8 cellular contexts compared by ENCODE assay signal in genomic region chr7:155204744-155205367, GRCh38.
DNase-seq lines count a peak whose midpoint lies in the region; ATAC-seq and TF ChIP-seq lines count a peak whose summit lies in the region.

No MANE protein-coding gene starts in this region.

- H3K4me3 Mint-ChIP-seq in nephron: peak overlapping the region in 2 of 3 experiments; percentile 16 to 21

- H3K27ac ChIP-seq in BLaER1 treated with 17β-estradiol and CSF1 and Interleukin-3, amounts not matched to agents 10 nM and 100 nM: peak overlapping the region; percentile 93 to 99 (median 98); a peak in 21 of 22 replicates
- peak overlapping the region; percentile 99 for H3K27ac ChIP-seq in KMS-11
- peak overlapping the region; percentile 67 for H3K27ac ChIP-seq in colonic mucosa
- H3K27ac ChIP-seq in dorsolateral prefrontal cortex: peak overlapping the region in 15 of 59 donors; percentile 15 to 87 (median 51)

- in situ Hi-C loops in GM13976 (cut with MboI; ENCODE audit: low sequenced_read_pairs, unreplicated experiment): no loop called here

- peaks cover 49 to 72% (median 65%) of the 10 kb centered on the region in 10 experiments for H3K4me1 ChIP-seq in BLaER1 treated with 17β-estradiol and CSF1 and Interleukin-3, amounts not matched to agents 10 nM and 100 nM
- H3K4me1 ChIP-seq in KMS-11 (ENCODE audit: low read depth, poor library complexity, severe bottlenecking) (peaks cover 25% of the 10 kb centered on the region), colonic mucosa (no peaks in the 10 kb centered on the region)

- H3K27ac Mint-ChIP-seq in nephron: peak overlapping the region; percentile 0 to 86 (median 60)

- H3K27me3 ChIP-seq in BLaER1 treated with 17β-estradiol and CSF1 and Interleukin-3, amounts not matched to agents 10 nM and 100 nM: no peaks in the 10 kb centered on the region
- H3K27me3 ChIP-seq in KMS-11 (ENCODE audit: insufficient read depth, low read depth): no peaks in the 10 kb centered on the region
- no peaks in the 10 kb centered on the region for H3K27me3 ChIP-seq in colonic mucosa
- peaks cover 0 to 9% (median 0%) of the 10 kb centered on the region in 45 donors for H3K27me3 ChIP-seq in dorsolateral prefrontal cortex

- peak overlapping the region; percentile 41 for H2AFZ ChIP-seq in KMS-11 (ENCODE audit: low read depth)

- peak overlapping the region; percentile 53 to 74 (median 64); a peak in 17 of 20 replicates for H3K4me3 ChIP-seq in BLaER1 treated with 17β-estradiol and CSF1 and Interleukin-3, amounts not matched to agents 10 nM and 100 nM
- no peak overlapping the region for H3K4me3 ChIP-seq in KMS-11 (IDR thresholded peaks at IDR 0.05; ENCODE audit: insufficient read depth, low read depth, low read length)
- peak overlapping the region; percentile 11 for H3K4me3 ChIP-seq in colonic mucosa
- peak overlapping the region in 6 of 59 donors; percentile 25 to 45 (median 33) for H3K4me3 ChIP-seq in dorsolateral prefrontal cortex

- H3K4me1 Mint-ChIP-seq in nephron: peaks cover 23% of the 10 kb centered on the region

- no peaks in the 10 kb centered on the region for H3K36me3 Mint-ChIP-seq in nephron (ENCODE audit: low read depth)

- H3K36me3 ChIP-seq in BLaER1 treated with 17β-estradiol and CSF1 and Interleukin-3, amounts not matched to agents 10 nM and 100 nM: no peaks in the 10 kb centered on the region
- H3K36me3 ChIP-seq in KMS-11 (ENCODE audit: insufficient read depth) (no peaks in the 10 kb centered on the region), colonic mucosa (no peaks in the 10 kb centered on the region)

- H3K9me3 Mint-ChIP-seq in nephron: peaks cover 3% of the 10 kb centered on the region

- intact Hi-C loops in colonic mucosa (cut with DNase I) (no loop called here), dorsolateral prefrontal cortex (cut with DNase I) (no loop called here)

- TF ChIP-seq CTCF in KMS-11 (conservative IDR thresholded peaks at IDR 0.05; ENCODE audit: low read depth, low read length): no peak
- no peak for TF ChIP-seq CTCF in colonic mucosa (IDR thresholded peaks at IDR 0.05)
- TF ChIP-seq CTCF in nephron (IDR thresholded peaks at IDR 0.05; ENCODE audit: unreplicated experiment in 3 of 3): no peak
- TF ChIP-seq CTCF in dorsolateral prefrontal cortex (IDR thresholded peaks at IDR 0.05 in 54 of 56, conservative IDR thresholded peaks at IDR 0.05 in 2 of 56; ENCODE audit: low read depth in 1 of 56, partially characterized antibody in 56 of 56): no peak
- no peak for TF ChIP-seq CTCF in GM13976 (IDR thresholded peaks at IDR 0.05; ENCODE audit: borderline replicate concordance, control extremely low read depth, extremely low read depth, insufficient read depth, missing control alignments)

- ATAC-seq in GM18868 (IDR thresholded peaks at IDR 0.05; ENCODE audit: unreplicated experiment): no peak

- peak overlapping the region in 10 of 11 experiments; percentile 84 to 96 (median 92); a peak in 20 of 22 replicates for H3K9ac ChIP-seq in BLaER1 treated with 17β-estradiol and CSF1 and Interleukin-3, amounts not matched to agents 10 nM and 100 nM
- H3K9ac ChIP-seq in KMS-11: peak overlapping the region; percentile 94
- no peak overlapping the region for H3K9ac ChIP-seq in colonic mucosa (ENCODE audit: low read depth in 2 of 2, low read length in 2 of 2)

- peak overlapping the region; percentile 87 to 97 (median 93) for H3K4me2 ChIP-seq in BLaER1 treated with 17β-estradiol and CSF1 and Interleukin-3, amounts not matched to agents 10 nM and 100 nM
- H3K4me2 ChIP-seq in KMS-11: peak overlapping the region; percentile 75; the same call in 1 of the 2 replicates

- no peak for DNase-seq in colonic mucosa
- no peak for DNase-seq in LoVo (ENCODE audit: low spot score)
- no peak for DNase-seq in dorsolateral prefrontal cortex
- DNase-seq in GM13976 (ENCODE audit: low spot score): no peak

- no peaks in the 10 kb centered on the region for H3K79me2 ChIP-seq in KMS-11 (ENCODE audit: insufficient read depth, low read depth)

- H4K20me1 ChIP-seq in BLaER1 treated with 17β-estradiol and CSF1 and Interleukin-3, amounts not matched to agents 10 nM and 100 nM: no peaks in the 10 kb centered on the region
- H4K20me1 ChIP-seq in KMS-11 (ENCODE audit: insufficient read depth): no peaks in the 10 kb centered on the region

- H3K27me3 Mint-ChIP-seq in nephron (ENCODE audit: low read depth): peaks cover 4% of the 10 kb centered on the region

- peaks cover 0 to 4% (median 0%) of the 10 kb centered on the region in 11 experiments; a peak in 1 of 22 replicates for H3K9me3 ChIP-seq in BLaER1 treated with 17β-estradiol and CSF1 and Interleukin-3, amounts not matched to agents 10 nM and 100 nM (replicated peaks in 1 of 11)
- no peaks in the 10 kb centered on the region for H3K9me3 ChIP-seq in colonic mucosa

Comparison
In these comparisons a context has a peak if more than half of its experiments do, and no peak if none do; other contexts are left out.
1. H3K9ac ChIP-seq: peak in BLaER1 treated with 17β-estradiol and CSF1 and Interleukin-3, amounts not matched to agents 10 nM and 100 nM (10 of 11) and KMS-11 (single experiment); none in colonic mucosa (0 of 2).